ENCODE assay signal across 8 cellular contexts in genomic region chr19:5665781-5666513, GRCh38. TPM values are rescaled to one million over a fixed set of nuclear protein-coding genes. Genes with fewer than 3 reads are reported as not detected.
A peak's percentile ranks its signal among the peaks of the same experiment; 100 is the strongest.
DNase-seq lines count a peak whose midpoint lies in the region; ATAC-seq, FAIRE-seq and TF ChIP-seq lines count a peak whose summit lies in the region.

No MANE protein-coding gene starts in this region.

- TF ChIP-seq CTCF in astrocyte (IDR thresholded peaks at IDR 0.05; ENCODE audit: insufficient read depth, low read depth, low read length) (peak; percentile 22), prostate gland (IDR thresholded peaks at IDR 0.05) (no peak)

- TF ChIP-seq POLR2A in prostate gland (IDR thresholded peaks at IDR 0.05) = no peak

- H3K4me3 Mint-ChIP-seq in astrocyte (ENCODE audit: unreplicated experiment) = no peak overlapping the region

- H3K36me3 ChIP-seq in astrocyte (ENCODE audit: insufficient read depth, low read length) (peaks cover 53% of the 10 kb centered on the region), prostate gland (peaks cover 29 to 63% of the 10 kb centered on the region in 2 donors)

- H3K9me3 Mint-ChIP-seq in astrocyte (ENCODE audit: unreplicated experiment) = no peaks in the 10 kb centered on the region

- intact Hi-C loops in prostate gland (cut with DNase I) = no loop called here

- H3K4me2 ChIP-seq in astrocyte (ENCODE audit: low read length) = no peak overlapping the region

- ATAC-seq in left lobe of liver = peak; percentile 92
- ATAC-seq in GM19395 (IDR thresholded peaks at IDR 0.05; ENCODE audit: unreplicated experiment) = no peak

- WGBS in prostate gland = 81% methylated on average over 10 of the region's 10 CpGs

- peaks cover 54% of the 10 kb centered on the region for H4K20me1 ChIP-seq in astrocyte (ENCODE audit: insufficient read depth, low read length)

- DNase-seq in AG20443 (ENCODE audit: low spot score) (peak; percentile 68), HT-29 (ENCODE audit: low spot score) (peak; percentile 32), astrocyte (ENCODE audit: low read depth) (peak; percentile 49), left lobe of liver (ENCODE audit: low spot score) (no peak), T-helper 9 cell (no peak), prostate gland (ENCODE audit: low spot score) (no peak), dedifferentiated amniotic fluid mesenchymal stem cell (ENCODE audit: extremely low spot score) (no peak)

- H3K27ac ChIP-seq in astrocyte (ENCODE audit: low read depth, low read length) (no peak overlapping the region), prostate gland (no peak overlapping the region)

- no peak overlapping the region for H2AFZ ChIP-seq in astrocyte (ENCODE audit: low read depth, low read length)

- H3K9me3 ChIP-seq in astrocyte (ENCODE audit: insufficient read depth, low read depth, low read length) (no peaks in the 10 kb centered on the region), prostate gland (no peaks in the 10 kb centered on the region)

- peaks cover 9% of the 10 kb centered on the region for H3K4me1 Mint-ChIP-seq in astrocyte (ENCODE audit: low read depth, unreplicated experiment)

- no peak overlapping the region for H3K27ac Mint-ChIP-seq in astrocyte (ENCODE audit: unreplicated experiment)

- peaks cover 29% of the 10 kb centered on the region for H3K36me3 Mint-ChIP-seq in astrocyte (ENCODE audit: low read depth, unreplicated experiment)

- no peak for FAIRE-seq in astrocyte (lab: Jason Lieb, UNC)

- H3K27me3 Mint-ChIP-seq in astrocyte (ENCODE audit: low read depth, unreplicated experiment) = no peaks in the 10 kb centered on the region

- H3K4me3 ChIP-seq in astrocyte (ENCODE audit: insufficient read depth, low read depth, low read length) (no peak overlapping the region), prostate gland (no peak overlapping the region)

- H3K4me1 ChIP-seq in astrocyte (ENCODE audit: insufficient read depth, low read length) (peaks cover 4% of the 10 kb centered on the region), prostate gland (replicated peaks) (no peaks in the 10 kb centered on the region)

- no peak overlapping the region for H3K9ac ChIP-seq in astrocyte (ENCODE audit: low read length)

- H3K79me2 ChIP-seq in astrocyte (ENCODE audit: insufficient read depth, low read length) = peaks cover 11% of the 10 kb centered on the region

- H3K27me3 ChIP-seq in astrocyte (ENCODE audit: insufficient read depth, low read length) (no peaks in the 10 kb centered on the region), prostate gland (replicated peaks; ENCODE audit: insufficient read depth) (no peaks in the 10 kb centered on the region)

RNA-seq across cellular contexts. Expression of gene MICOS13, which starts 14.4 kb away (rescaled TPM):
- total RNA-seq in HT-29 (2014; rRNA removed; shearing (Covaris generic)) = 222 and 223 TPM in 2 replicates
- total RNA-seq in astrocyte (48.0 and 49.3 TPM in 2 replicates), left lobe of liver (38.4 TPM), prostate gland (10 to 100 TPM; 42.8 to 54.2 TPM)

RNA-seq across cellular contexts. Expression of gene HSD11B1L, which starts 14.9 kb away (rescaled TPM):
- 2.1 and 4.1 TPM in 2 replicates for total RNA-seq in HT-29 (2014; rRNA removed; shearing (Covaris generic))
- total RNA-seq in astrocyte (8.4 and 9.8 TPM in 2 replicates), left lobe of liver (4.1 TPM), prostate gland (10 to 100 TPM; 15.6 to 17.9 TPM)

RNA-seq across cellular contexts. Expression of gene RPL36, which starts 24.1 kb away (rescaled TPM):
- total RNA-seq in HT-29 (2014; rRNA removed; shearing (Covaris generic)) = 1,326 and 1,347 TPM in 2 replicates
- total RNA-seq in astrocyte = 894 and 943 TPM in 2 replicates
- total RNA-seq in left lobe of liver = 241 TPM
- 1,000 to 10,000 TPM in 1 of 2 donors, 100 to 1,000 TPM in 1; 628 to 1,303 TPM for total RNA-seq in prostate gland

RNA-seq across cellular contexts. Expression of gene SAFB, which starts 43.1 kb away (rescaled TPM):
- 59.2 and 84.1 TPM in 2 replicates for total RNA-seq in HT-29 (2014; rRNA removed; shearing (Covaris generic))
- total RNA-seq in astrocyte = 60.4 and 65.1 TPM in 2 replicates
- 48.6 TPM for total RNA-seq in left lobe of liver
- 100 to 1,000 TPM in 1 of 2 donors, 10 to 100 TPM in 1; 63.6 to 182 TPM for total RNA-seq in prostate gland

RNA-seq across cellular contexts. Expression of gene SAFB2, which starts 43.4 kb away (rescaled TPM):
- total RNA-seq in HT-29 (2014; rRNA removed; shearing (Covaris generic)) = 37.8 and 38.1 TPM in 2 replicates
- total RNA-seq in astrocyte (50.6 and 51.9 TPM in 2 replicates), left lobe of liver (49.4 TPM), prostate gland (100 to 1,000 TPM in 1 of 2 donors, 10 to 100 TPM in 1; 37.8 to 118 TPM)

Comparison
In these comparisons a context has a peak if more than half of its experiments do, and no peak if none do; other contexts are left out.
1. DNase-seq: peak in AG20443 (single experiment), HT-29 (single experiment) and astrocyte (single experiment); none in left lobe of liver (single experiment), T-helper 9 cell (single experiment), prostate gland (single experiment) and dedifferentiated amniotic fluid mesenchymal stem cell (single experiment).